In the genomic region with DNA sequence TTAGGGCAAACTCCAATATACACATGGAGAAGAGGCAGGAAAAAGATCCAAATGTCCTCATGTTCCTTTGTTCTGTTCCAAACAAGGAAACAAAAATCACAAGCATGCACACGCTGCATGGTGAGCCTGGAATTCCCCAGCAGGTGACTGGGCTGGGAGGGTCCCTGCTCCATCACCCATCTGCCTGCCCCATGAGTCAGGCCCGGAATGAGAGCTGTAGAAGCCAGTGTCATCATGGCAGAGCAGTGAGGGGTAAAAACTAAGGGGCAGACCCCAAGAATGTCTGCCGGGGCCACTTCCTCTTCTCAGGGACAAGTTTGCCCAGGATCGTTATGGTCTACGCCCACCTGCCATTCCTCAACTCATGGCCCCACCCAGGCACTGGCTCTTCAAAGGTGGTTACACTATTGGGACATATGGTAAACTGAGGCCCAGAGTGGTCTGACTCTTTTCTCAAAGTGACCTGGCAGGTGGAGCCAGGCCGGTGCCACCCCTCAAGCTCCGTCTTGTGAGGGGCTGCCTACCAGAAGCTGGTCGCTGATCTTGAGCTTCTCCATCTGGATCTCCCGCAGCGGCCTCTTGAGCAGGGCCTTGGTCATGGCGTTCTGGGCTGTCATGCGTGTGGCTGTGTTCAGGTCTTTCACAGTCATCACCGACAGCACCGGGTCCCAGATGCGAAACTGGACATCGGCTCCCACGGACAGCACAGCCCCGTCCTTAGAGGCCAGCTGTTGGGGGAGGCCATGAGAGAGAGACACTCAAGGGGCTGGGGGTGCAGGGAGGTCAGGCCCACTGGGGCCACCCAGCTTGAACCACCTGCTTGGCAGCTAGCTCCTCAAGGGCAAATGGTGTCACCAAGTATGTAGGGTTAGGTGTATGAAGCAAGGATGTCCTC, we compare ENCODE assay signal across 12 cellular contexts. TPM values are rescaled to one million over a fixed set of nuclear protein-coding genes. Genes with fewer than 3 reads are reported as not detected.
DNase-seq lines count a peak whose midpoint lies in the region; ATAC-seq and TF ChIP-seq lines count a peak whose summit lies in the region.
"Had no signal": no experiment of that assay in that cellular context is flagged by ENCODE, and none has a peak within 500 bp of the region (broad histone marks: within the 10 kb centered on the region; RNA-seq: fewer than 3 reads in every experiment).

No MANE protein-coding gene starts in this region.

- no peak overlapping the region for H2AFZ ChIP-seq in PC-9

- TSS peak; percentile 65 for BruUV-seq in PC-9 (replicated peaks; lab: Mats Ljungman, UMichigan)

- TF ChIP-seq EP300 in esophagus muscularis mucosa (IDR thresholded peaks at IDR 0.05), result no peak

- no peak overlapping the region for H3K4me3 Mint-ChIP-seq in activated CD4-positive, alpha-beta memory T cell treated with anti-CD3 and anti-CD28 coated beads for 36 hours
- H3K4me3 Mint-ChIP-seq: activated naive CD4-positive, alpha-beta T cell treated with anti-CD3 and anti-CD28 coated beads, Interleukin-2, amount 50 U/mL, for 24 hours had no signal

- no peaks in the 10 kb centered on the region for H3K27me3 Mint-ChIP-seq in activated CD4-positive, alpha-beta memory T cell treated with anti-CD3 and anti-CD28 coated beads for 36 hours
- H3K27me3 Mint-ChIP-seq: activated naive CD4-positive, alpha-beta T cell treated with anti-CD3 and anti-CD28 coated beads, Interleukin-2, amount 50 U/mL, for 24 hours had no signal

- H3K79me2 ChIP-seq in PC-9 (ENCODE audit: low read depth), result no peaks in the 10 kb centered on the region; the same call in 1 of the 2 replicates

- H3K9me3 Mint-ChIP-seq in activated CD4-positive, alpha-beta memory T cell treated with anti-CD3 and anti-CD28 coated beads for 36 hours, result no peaks in the 10 kb centered on the region
- H3K9me3 Mint-ChIP-seq: activated naive CD4-positive, alpha-beta T cell treated with anti-CD3 and anti-CD28 coated beads, Interleukin-2, amount 50 U/mL, for 24 hours had no signal

- no peaks in the 10 kb centered on the region for H4K20me1 ChIP-seq in PC-9 (ENCODE audit: insufficient read depth)

- DNase-seq in GM10248 (ENCODE audit: extremely low spot score), result peak; percentile 56
- peak; percentile 67 to 73 for DNase-seq in PC-9
- DNase-seq in esophagus muscularis mucosa (ENCODE audit: extremely low spot score), result no peak
- no peak for DNase-seq in Kasumi-1 (lab: John Stamatoyannopoulos, UW)
- DNase-seq in activated CD4-positive, alpha-beta T cell treated with anti-CD3 and anti-CD28 coated beads for 48 hours, result no peak
- DNase-seq in activated CD4-positive, alpha-beta memory T cell treated with anti-CD3 and anti-CD28 coated beads for 36 hours, result no peak
- DNase-seq: activated CD4-positive, alpha-beta T cell treated with anti-CD3 and anti-CD28 coated beads for 1 hour; DMS79 treated with DMSO at 0.1 percent for 48 hours; stimulated activated CD4-positive, alpha-beta T cell treated with anti-CD3 and anti-CD28 coated beads, Interleukin-2, amount 100 ng/mL, for 24 hours had no signal

- CTCF ChIA-PET in GM10248 (lab: Yijun Ruan, JAX) (interaction anchor here (0.7 to 11.6 kb wide), 5 partner anchors 15 to 234 kb away, joined by 3 to 162 read pairs (median 4); no protein-coding TSS in a partner anchor), PC-9 (lab: Charles Lee) (no interaction called here)
- CTCF ChIA-PET in activated CD4-positive, alpha-beta memory T cell treated with anti-CD3 and anti-CD28 coated beads for 36 hours (lab: Charles Lee), result interaction anchor here (2.3 kb wide), 1 partner anchor 15 kb away, joined by 11 read pairs; no protein-coding TSS in a partner anchor

- no peak overlapping the region for H3K4me3 ChIP-seq in PC-9
- H3K4me3 ChIP-seq in esophagus muscularis mucosa, result no peak overlapping the region
- H3K4me3 ChIP-seq in skeletal muscle satellite cell (ENCODE audit: low read length), result peak overlapping the region; percentile 9

- H3K27ac ChIP-seq in PC-9 (peak overlapping the region; percentile 79), esophagus muscularis mucosa (replicated peaks in 1 of 4) (peak overlapping the region; percentile 85 to 97 (median 85))

- H3K4me2 ChIP-seq in PC-9 (peak overlapping the region; percentile 59), skeletal muscle satellite cell (ENCODE audit: low read length) (peak overlapping the region; percentile 48)

- ATAC-seq in HG02885 (IDR thresholded peaks at IDR 0.05; ENCODE audit: poor library complexity, unreplicated experiment), result no peak

- no peak for TF ChIP-seq POLR2A in esophagus muscularis mucosa (IDR thresholded peaks at IDR 0.05; ENCODE audit: low read depth)

- intact Hi-C loops in PC-9 (cut with micrococcal nuclease; ENCODE audit: unreplicated experiment), result loop anchor here (10.0 kb wide), 1 partner anchor 216 kb away; the partner anchor contains the start of gene STRA6
- intact Hi-C loops in esophagus muscularis mucosa (cut with DNase I), result no loop called here
- intact Hi-C loops in activated CD4-positive, alpha-beta memory T cell treated with anti-CD3 and anti-CD28 coated beads for 36 hours (cut with micrococcal nuclease), result no loop called here

- H3K4me1 Mint-ChIP-seq in activated CD4-positive, alpha-beta memory T cell treated with anti-CD3 and anti-CD28 coated beads for 36 hours (ENCODE audit: low read depth), result peaks cover 14% of the 10 kb centered on the region

- H3K9me3 ChIP-seq in PC-9 (ENCODE audit: insufficient read depth, low read depth) (no peaks in the 10 kb centered on the region), esophagus muscularis mucosa (no peaks in the 10 kb centered on the region), skeletal muscle satellite cell (replicated peaks; ENCODE audit: low read length) (no peaks in the 10 kb centered on the region)

- no peak overlapping the region for H3K27ac Mint-ChIP-seq in activated CD4-positive, alpha-beta memory T cell treated with anti-CD3 and anti-CD28 coated beads for 36 hours
- H3K27ac Mint-ChIP-seq: activated naive CD4-positive, alpha-beta T cell treated with anti-CD3 and anti-CD28 coated beads, Interleukin-2, amount 50 U/mL, for 24 hours had no signal

- H3F3A ChIP-seq in PC-9 (ENCODE audit: insufficient read depth, low read depth), result peaks cover 28% of the 10 kb centered on the region

- H3K4me1 ChIP-seq in PC-9 (replicated peaks; ENCODE audit: insufficient read depth) (peaks cover 54% of the 10 kb centered on the region), esophagus muscularis mucosa (peaks cover 91 to 98% (median 97%) of the 10 kb centered on the region in 4 donors), skeletal muscle satellite cell (ENCODE audit: control insufficient read depth, insufficient read depth, low read length) (peaks cover 78% of the 10 kb centered on the region)

- POLR2A ChIA-PET in GM10248 (lab: Yijun Ruan, JAX) (no interaction called here), PC-9 (lab: Charles Lee; ENCODE audit: unreplicated experiment) (no interaction called here)
- POLR2A ChIA-PET in activated CD4-positive, alpha-beta memory T cell treated with anti-CD3 and anti-CD28 coated beads for 36 hours (lab: Charles Lee), result no interaction called here

- H3K9ac ChIP-seq in skeletal muscle satellite cell (ENCODE audit: low read depth, low read length), result no peak overlapping the region

- H3K36me3 Mint-ChIP-seq in activated CD4-positive, alpha-beta memory T cell treated with anti-CD3 and anti-CD28 coated beads for 36 hours, result peaks cover 6% of the 10 kb centered on the region

- WGBS in esophagus muscularis mucosa, result 70% methylated on average over 4 of the region's 18 CpGs

- no peaks in the 10 kb centered on the region for H3K27me3 ChIP-seq in PC-9 (ENCODE audit: insufficient read depth, low read depth)
- H3K27me3 ChIP-seq in esophagus muscularis mucosa, result no peaks in the 10 kb centered on the region
- no peaks in the 10 kb centered on the region for H3K27me3 ChIP-seq in skeletal muscle satellite cell (ENCODE audit: control insufficient read depth, insufficient read depth, low read length)

- TF ChIP-seq CTCF in GM10248 (IDR thresholded peaks at IDR 0.05; ENCODE audit: control extremely low read depth, extremely low read depth, low read depth, missing control alignments) (no peak), PC-9 (conservative IDR thresholded peaks at IDR 0.05) (no peak), esophagus muscularis mucosa (IDR thresholded peaks at IDR 0.05) (no peak)

- H3K9me2 ChIP-seq in PC-9 (ENCODE audit: insufficient read depth), result no peaks in the 10 kb centered on the region; the same call in 1 of the 2 replicates

- H3K36me3 ChIP-seq in PC-9 (ENCODE audit: low read depth), result no peaks in the 10 kb centered on the region
- H3K36me3 ChIP-seq in esophagus muscularis mucosa, result peaks cover 0 to 44% (median 23%) of the 10 kb centered on the region in 4 donors
- no peaks in the 10 kb centered on the region for H3K36me3 ChIP-seq in skeletal muscle satellite cell (ENCODE audit: insufficient read depth, low read length)

RNA-seq across cellular contexts. Expression of gene STOML1, which starts 3.8 kb away (rescaled TPM):
- total RNA-seq in PC-9 (2021), result 6.0 and 6.1 TPM in 2 replicates
- total RNA-seq in esophagus muscularis mucosa, result 10 to 100 TPM in 2 of 4 donors, 1 to 10 TPM in 2; 7.9 to 25.4 (median 14.9) TPM
- total RNA-seq in skeletal muscle satellite cell (2012; rRNA removed), result 15.7 and 20.5 TPM in 2 replicates
- total RNA-seq in activated CD4-positive, alpha-beta memory T cell treated with anti-CD3 and anti-CD28 coated beads for 36 hours, result 10 to 100 TPM in 1 of 2 experiments, 1 to 10 TPM in 1; 7.1 to 10.1 TPM

RNA-seq across cellular contexts. Expression of gene PML, which starts 6.2 kb away (rescaled TPM):
- total RNA-seq in PC-9 (2021) (67.2 and 81.8 TPM in 2 replicates), esophagus muscularis mucosa (10 to 100 TPM; 48.0 to 61.6 (median 57.2) TPM)
- total RNA-seq in skeletal muscle satellite cell (2012; rRNA removed), result 51.2 and 58.1 TPM in 2 replicates
- 10 to 100 TPM; 67.6 to 69.8 TPM for total RNA-seq in activated CD4-positive, alpha-beta memory T cell treated with anti-CD3 and anti-CD28 coated beads for 36 hours

Comparison
In these comparisons a context has a peak if more than half of its experiments do, and no peak if none do; other contexts are left out.
1. DNase-seq: peak in GM10248 (single experiment) and PC-9 (2 of 2); none in esophagus muscularis mucosa (single experiment), Kasumi-1 (0 of 2), activated CD4-positive, alpha-beta T cell treated with anti-CD3 and anti-CD28 coated beads for 48 hours (single experiment) and activated CD4-positive, alpha-beta memory T cell treated with anti-CD3 and anti-CD28 coated beads for 36 hours (single experiment).